Comparison of ENCODE assay signal across 20 cellular contexts in genomic region chr7:1361756-1362125, GRCh38.
"Had no signal": no experiment of that assay in that cellular context is flagged by ENCODE, and none has a peak within 500 bp of the region (broad histone marks: within the 10 kb centered on the region; RNA-seq: fewer than 3 reads in every experiment).

No MANE protein-coding gene starts in this region.

- H3K27me3 ChIP-seq: pancreas, testis had no signal

- H3K27ac ChIP-seq: coronary artery, pancreas, prostate gland, skin epidermis, testis, tibial nerve had no signal

- DNase-seq: caudate nucleus; effector CD4-positive, alpha-beta T cell; endodermal cell; erythroblast; foreskin melanocyte; head of caudate nucleus; islet precursor cell; natural killer cell; nucleus accumbens; stimulated activated CD4-positive, alpha-beta T cell treated with anti-CD3 and anti-CD28 coated beads, Interleukin-2, amount 100 ng/mL, for 24 hours; stimulated activated CD4-positive, alpha-beta T cell treated with anti-CD3 and anti-CD28 coated beads, Interleukin-4, amount 100 ng/mL, for 4 hours; stimulated activated naive B cell treated with anti-CD40 and anti-IgM and Interleukin-4, amounts not matched to agents 10 μg/mL and 1 μg/mL and 100 μg/mL, for 72 hours; stimulated activated naive CD8-positive, alpha-beta T cell treated with anti-CD3 and anti-CD28 coated beads, Interleukin-15, amount 100 ng/mL, for 72 hours; testis had no signal

- H3K36me3 ChIP-seq: pancreas, prostate gland, tibial nerve had no signal

- H3K4me1 ChIP-seq: pancreas, prostate gland, testis, tibial nerve had no signal

- H3K9me3 ChIP-seq: pancreas, prostate gland, testis had no signal

- ATAC-seq: natural killer cell; pancreas; sciatic nerve; stimulated activated naive B cell treated with anti-CD40 and anti-IgM and Interleukin-4, amounts not matched to agents 10 μg/mL and 1 μg/mL and 100 μg/mL, for 72 hours; stimulated activated naive CD8-positive, alpha-beta T cell treated with anti-CD3 and anti-CD28 coated beads, Interleukin-15, amount 100 ng/mL, for 72 hours had no signal

- H3K4me3 ChIP-seq: coronary artery, pancreas, prostate gland, skin epidermis, testis, tibial nerve had no signal
